Comparison of ENCODE assay signal across 8 cellular contexts in genomic region chr17:44522883-44523671, GRCh38. TPM values are rescaled to one million over a fixed set of nuclear protein-coding genes. Genes with fewer than 3 reads are reported as not detected.
A peak's percentile ranks its signal among the peaks of the same experiment; 100 is the strongest.
DNase-seq lines count a peak whose midpoint lies in the region; ATAC-seq and TF ChIP-seq lines count a peak whose summit lies in the region.

No MANE protein-coding gene starts in this region.

- H3K4me3 ChIP-seq in kidney epithelial cell (ENCODE audit: low read depth, low read length) = no peak overlapping the region

- ATAC-seq in HG03378 (IDR thresholded peaks at IDR 0.05; ENCODE audit: unreplicated experiment) = no peak

- no peak for TF ChIP-seq EP300 in Ishikawa (IDR thresholded peaks at IDR 0.05; ENCODE audit: borderline replicate concordance)

- DNase-seq in D341Med (ENCODE audit: low spot score) (peak; percentile 89), SKM-1 treated with dmso at 0.1 percent for 144 hours (lab: John Stamatoyannopoulos, UW; ENCODE audit: unreplicated experiment) (peak; percentile 65), astrocyte of the hippocampus (ENCODE audit: low read depth, low spot score) (peak; percentile 58), kidney epithelial cell (ENCODE audit: low read depth) (no peak), NCI-H2171 treated with DMSO at 0.1 percent for 48 hours (lab: John Stamatoyannopoulos, UW) (no peak)
- DNase-seq in stimulated activated CD8-positive, alpha-beta memory T cell treated with anti-CD3 and anti-CD28 coated beads, Interleukin-2, amount 100 ng/mL, for 1 hour (ENCODE audit: low read depth in 2 of 2) = peak; percentile 20 to 21

- TF ChIP-seq RAD21 in Ishikawa (IDR thresholded peaks at IDR 0.05; ENCODE audit: low read depth) = peak; percentile 80

- H3K36me3 ChIP-seq in kidney epithelial cell (ENCODE audit: control insufficient read depth, insufficient read depth, low read length) = no peaks in the 10 kb centered on the region

- peak; percentile 78 for TF ChIP-seq CTCF in kidney epithelial cell (IDR thresholded peaks at IDR 0.05; ENCODE audit: insufficient read depth, low read length, poor library complexity, severe bottlenecking)

- no peaks in the 10 kb centered on the region for H3K27me3 ChIP-seq in kidney epithelial cell (ENCODE audit: control insufficient read depth, insufficient read depth, low read length)

TF ChIP-seq in Ishikawa, 13 proteins besides CTCF, POLR2A, EP300 and RAD21:
- no peak for TF ChIP-seq NFIC (IDR thresholded peaks at IDR 0.05)
- TF ChIP-seq CREB1 (IDR thresholded peaks at IDR 0.05; ENCODE audit: low read depth) = no peak
- TF ChIP-seq MAX (IDR thresholded peaks at IDR 0.05) = no peak
- TF ChIP-seq TAF1 (IDR thresholded peaks at IDR 0.05; ENCODE audit: low read depth) = no peak
TF ChIP-seq in Ishikawa: peak in this region for 0.

RNA-seq across cellular contexts. Expression of gene GPATCH8, which starts 19.9 kb away (rescaled TPM):
- total RNA-seq in kidney epithelial cell = 30.9 and 34.9 TPM in 2 replicates

RNA-seq across cellular contexts. Expression of gene FZD2, which starts 34.2 kb away (rescaled TPM):
- 8.1 and 11.2 TPM in 2 replicates for total RNA-seq in kidney epithelial cell

Comparison
In these comparisons a context has a peak if more than half of its experiments do, and no peak if none do; other contexts are left out.
1. DNase-seq: peak in D341Med (single experiment), SKM-1 treated with dmso at 0.1 percent for 144 hours (single experiment), astrocyte of the hippocampus (single experiment) and stimulated activated CD8-positive, alpha-beta memory T cell treated with anti-CD3 and anti-CD28 coated beads, Interleukin-2, amount 100 ng/mL, for 1 hour (2 of 2); none in kidney epithelial cell (single experiment) and NCI-H2171 treated with DMSO at 0.1 percent for 48 hours (single experiment).